Comparison of ENCODE assay signal across 17 cellular contexts in the genomic region with DNA sequence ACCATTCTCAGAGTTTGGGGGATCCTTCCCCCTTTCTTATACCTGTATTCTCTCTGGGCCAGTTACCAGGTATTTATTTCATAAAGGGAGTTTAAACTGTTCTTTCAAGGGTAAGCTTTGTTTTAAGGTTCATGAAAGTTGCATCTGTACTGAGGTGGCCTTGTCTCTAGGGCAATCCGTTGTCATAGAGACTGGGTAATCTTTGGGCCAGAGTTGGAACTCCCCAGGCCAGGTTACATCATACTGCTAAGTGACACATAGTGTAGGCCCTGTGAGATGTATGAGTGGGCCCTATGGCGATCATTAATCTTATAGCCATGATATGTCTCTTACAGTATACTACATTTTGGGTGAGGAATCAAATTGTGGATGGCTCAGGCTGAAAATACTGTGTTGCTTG.
DNase-seq lines count a peak whose midpoint lies in the region; ATAC-seq, FAIRE-seq and TF ChIP-seq lines count a peak whose summit lies in the region.
"Had no signal": no experiment of that assay in that cellular context is flagged by ENCODE, and none has a peak within 500 bp of the region (broad histone marks: within the 10 kb centered on the region; RNA-seq: fewer than 3 reads in every experiment).

No MANE protein-coding gene starts in this region.

- in situ Hi-C loops in GM12878 (cut with MboI): no loop called here

- CTCF ChIA-PET in GM12878 (lab: Yijun Ruan, JAX): no interaction called here

- intact Hi-C loops in GM12878 (cut with micrococcal nuclease; ENCODE audit: unreplicated experiment): no loop called here
- intact Hi-C loops in tibial artery (cut with DNase I; ENCODE audit: low total_unique reads): no loop called here
- intact Hi-C loops in body of pancreas (cut with DNase I): no loop called here

- TF ChIP-seq POLR2A in GM12878 (IDR thresholded peaks at IDR 0.05; ENCODE audit: low read depth, low read length) (no peak), body of pancreas (IDR thresholded peaks at IDR 0.05) (no peak)

- no peak overlapping the region for H3K27ac ChIP-seq in GM12878 (ENCODE audit: control insufficient read depth, insufficient read depth)
- H3K27ac ChIP-seq in tibial artery: no peak overlapping the region
- H3K27ac ChIP-seq in body of pancreas: no peak overlapping the region
- H3K27ac ChIP-seq: C4-2B, GM23248, Peyer's patch had no signal

- DNase-seq in BE2C (peak; percentile 69), GM12878 (ENCODE audit: low read depth, low spot score) (no peak), GM19239 (ENCODE audit: insufficient read length, low spot score) (no peak), tibial artery (no peak), body of pancreas (no peak)
- DNase-seq: GDM1, GM23248, HCEC 1CT, KG1, NCI-H187 treated with DMSO at 0.1 percent for 48 hours, Peyer's patch, T-cell had no signal

- no peaks in the 10 kb centered on the region for H3K79me2 ChIP-seq in GM12878 (ENCODE audit: control insufficient read depth, insufficient read depth, low read length)

- ATAC-seq in GM18868 (IDR thresholded peaks at IDR 0.05; ENCODE audit: unreplicated experiment): peak; percentile 88
- ATAC-seq in HG02642 (IDR thresholded peaks at IDR 0.05; ENCODE audit: poor library complexity, unreplicated experiment): peak; percentile 56
- ATAC-seq in GM12878: peak; percentile 73
- no peak for ATAC-seq in body of pancreas
- ATAC-seq: HepG2, T-cell had no signal

- H3K4me1 ChIP-seq in BE2C (peaks cover 28% of the 10 kb centered on the region), GM12878 (ENCODE audit: control insufficient read depth, insufficient read depth, low read length) (no peaks in the 10 kb centered on the region), tibial artery (no peaks in the 10 kb centered on the region), body of pancreas (no peaks in the 10 kb centered on the region)
- H3K4me1 ChIP-seq: Peyer's patch had no signal

- SMC1A ChIA-PET in GM12878 (lab: Charles Lee; ENCODE audit: uncharacterized antibody, unreplicated experiment): no interaction called here

- H3K4me3 ChIP-seq in BE2C (ENCODE audit: low read depth, low read length): peak overlapping the region; percentile 6; the same call in 1 of the 2 replicates
- H3K4me3 ChIP-seq in GM12878: no peak overlapping the region
- H3K4me3 ChIP-seq in tibial artery: no peak overlapping the region
- no peak overlapping the region for H3K4me3 ChIP-seq in body of pancreas
- H3K4me3 ChIP-seq: GM23248, Peyer's patch had no signal

- peaks cover 29% of the 10 kb centered on the region for H3K36me3 ChIP-seq in BE2C
- no peaks in the 10 kb centered on the region for H3K36me3 ChIP-seq in GM12878 (ENCODE audit: control insufficient read depth in 2 of 2, insufficient read depth in 2 of 2, low read length in 1 of 2)
- H3K36me3 ChIP-seq in tibial artery: no peaks in the 10 kb centered on the region
- H3K36me3 ChIP-seq in body of pancreas (replicated peaks in 1 of 2; ENCODE audit: insufficient read depth in 1 of 2, low read depth in 2 of 2): no peaks in the 10 kb centered on the region
- H3K36me3 ChIP-seq: Peyer's patch had no signal

- no peaks in the 10 kb centered on the region for H4K20me1 ChIP-seq in GM12878 (ENCODE audit: control insufficient read depth, insufficient read depth)

- H3K9ac ChIP-seq in GM12878 (ENCODE audit: control insufficient read depth, insufficient read depth, low read length): no peak overlapping the region
- H3K9ac ChIP-seq: GM23248 had no signal

- POLR2A ChIA-PET in GM12878 (lab: Charles Lee): no interaction called here

- H2AFZ ChIP-seq in GM12878 (ENCODE audit: control insufficient read depth, low read depth, low read length): no peak overlapping the region
- H2AFZ ChIP-seq: GM23248 had no signal

- no peak for TF ChIP-seq EP300 in GM12878 (IDR thresholded peaks at IDR 0.05; ENCODE audit: borderline replicate concordance in 1 of 2, control insufficient read depth in 1 of 2, low read depth in 2 of 2, low read length in 2 of 2)

- FAIRE-seq in GM12878 (lab: Jason Lieb, UNC) (no peak), GM19239 (lab: Jason Lieb, UNC) (no peak)
- FAIRE-seq: D721Med, HepG2 had no signal

- RAD21 ChIA-PET in GM12878 (lab: Charles Lee; ENCODE audit: unreplicated experiment): no interaction called here

- 0% methylated on average over 2 of the region's 2 CpGs for WGBS in GM12878 (ENCODE audit: insufficient coverage, insufficient replicate concordance, low lambda C conversion rate, missing lambda C conversion rate)
- 67 to 70% methylated on average over 2 of the region's 2 CpGs for WGBS in body of pancreas, 2 donors

- no peak overlapping the region for H3K4me2 ChIP-seq in GM12878 (ENCODE audit: control insufficient read depth, insufficient read depth)

- H3K9me3 ChIP-seq in BE2C (no peaks in the 10 kb centered on the region), GM12878 (replicated peaks; ENCODE audit: control insufficient read depth, insufficient read depth, low read length) (no peaks in the 10 kb centered on the region), tibial artery (no peaks in the 10 kb centered on the region), body of pancreas (no peaks in the 10 kb centered on the region)
- H3K9me3 ChIP-seq: Peyer's patch had no signal

- H3K27me3 ChIP-seq in BE2C (no peaks in the 10 kb centered on the region), GM12878 (replicated peaks in 1 of 2; ENCODE audit: control insufficient read depth in 2 of 2, insufficient read depth in 2 of 2, low read length in 1 of 2) (no peaks in the 10 kb centered on the region), tibial artery (no peaks in the 10 kb centered on the region), body of pancreas (no peaks in the 10 kb centered on the region)
- H3K27me3 ChIP-seq: Peyer's patch had no signal

- TF ChIP-seq RAD21 in GM12878 (IDR thresholded peaks at IDR 0.05; ENCODE audit: insufficient read depth, low read depth, low read length): no peak

- TF ChIP-seq CTCF in BE2C (IDR thresholded peaks at IDR 0.05; ENCODE audit: low read depth, low read length) (no peak), GM12878 (IDR thresholded peaks at IDR 0.05 in 2 of 3, conservative IDR thresholded peaks at IDR 0.05 in 1 of 3; ENCODE audit: control insufficient read depth in 2 of 3, extremely low read depth in 1 of 3, insufficient read depth in 1 of 3, low read depth in 3 of 3, low read length in 3 of 3) (no peak), tibial artery (IDR thresholded peaks at IDR 0.05) (no peak), body of pancreas (IDR thresholded peaks at IDR 0.05) (no peak)

- no TSS peak for BruUV-seq in GM12878 (replicated peaks; lab: Mats Ljungman, UMichigan)

TF ChIP-seq in GM12878, 131 proteins besides CTCF, POLR2A, EP300 and RAD21:
- no peak for TF ChIP-seq ATF7 (IDR thresholded peaks at IDR 0.05; ENCODE audit: low read depth)
- TF ChIP-seq, protein P1, sequence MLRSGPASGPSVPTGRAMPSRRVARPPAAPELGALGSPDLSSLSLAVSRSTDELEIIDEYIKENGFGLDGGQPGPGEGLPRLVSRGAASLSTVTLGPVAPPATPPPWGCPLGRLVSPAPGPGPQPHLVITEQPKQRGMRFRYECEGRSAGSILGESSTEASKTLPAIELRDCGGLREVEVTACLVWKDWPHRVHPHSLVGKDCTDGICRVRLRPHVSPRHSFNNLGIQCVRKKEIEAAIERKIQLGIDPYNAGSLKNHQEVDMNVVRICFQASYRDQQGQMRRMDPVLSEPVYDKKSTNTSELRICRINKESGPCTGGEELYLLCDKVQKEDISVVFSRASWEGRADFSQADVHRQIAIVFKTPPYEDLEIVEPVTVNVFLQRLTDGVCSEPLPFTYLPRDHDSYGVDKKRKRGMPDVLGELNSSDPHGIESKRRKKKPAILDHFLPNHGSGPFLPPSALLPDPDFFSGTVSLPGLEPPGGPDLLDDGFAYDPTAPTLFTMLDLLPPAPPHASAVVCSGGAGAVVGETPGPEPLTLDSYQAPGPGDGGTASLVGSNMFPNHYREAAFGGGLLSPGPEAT (IDR thresholded peaks at IDR 0.05; ENCODE audit: low read depth): no peak
- TF ChIP-seq MYB (IDR thresholded peaks at IDR 0.05; ENCODE audit: borderline replicate concordance, low read depth, low read length): no peak
- TF ChIP-seq HDAC2 (IDR thresholded peaks at IDR 0.05): no peak
- TF ChIP-seq NR2F1 (conservative IDR thresholded peaks at IDR 0.05): no peak
TF ChIP-seq in GM12878: peak in this region for 0.
